ENCODE assay signal across 1 cellular context in the genomic region with DNA sequence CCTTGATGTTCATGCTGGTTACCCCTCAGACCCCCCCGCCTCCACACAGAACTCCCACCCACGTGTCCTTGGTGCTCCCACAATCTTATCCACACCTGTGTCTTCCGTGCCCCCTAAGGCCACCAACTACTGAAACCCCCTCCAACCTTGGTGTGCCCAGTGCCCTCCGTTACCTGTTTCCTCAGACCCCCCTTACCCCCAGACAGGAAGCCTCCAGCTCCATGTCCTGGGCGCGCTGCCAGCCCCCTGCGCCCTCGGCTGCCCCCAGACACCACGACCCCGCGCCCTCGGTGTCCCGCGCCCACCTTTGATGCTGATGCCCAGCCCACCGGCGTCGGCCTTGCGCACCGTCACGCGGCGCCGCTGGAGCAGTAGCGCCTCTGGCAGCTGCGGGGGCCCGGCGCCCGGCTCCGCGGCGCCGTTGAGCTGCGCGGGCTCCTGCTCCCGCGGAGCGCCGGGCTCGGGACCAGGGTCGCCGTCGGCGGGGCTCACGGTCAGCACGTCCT.
TF ChIP-seq lines count a peak whose summit lies in the region.

No MANE protein-coding gene starts in this region.

TF ChIP-seq in HepG2, 621 proteins besides CTCF, POLR2A, EP300 and RAD21 (continued from another document and continues in another):
- no peak for TF ChIP-seq CREBL2 (CRISPR knock-in tag; IDR thresholded peaks at IDR 0.05; ENCODE audit: borderline replicate concordance)
- TF ChIP-seq, protein P1, sequence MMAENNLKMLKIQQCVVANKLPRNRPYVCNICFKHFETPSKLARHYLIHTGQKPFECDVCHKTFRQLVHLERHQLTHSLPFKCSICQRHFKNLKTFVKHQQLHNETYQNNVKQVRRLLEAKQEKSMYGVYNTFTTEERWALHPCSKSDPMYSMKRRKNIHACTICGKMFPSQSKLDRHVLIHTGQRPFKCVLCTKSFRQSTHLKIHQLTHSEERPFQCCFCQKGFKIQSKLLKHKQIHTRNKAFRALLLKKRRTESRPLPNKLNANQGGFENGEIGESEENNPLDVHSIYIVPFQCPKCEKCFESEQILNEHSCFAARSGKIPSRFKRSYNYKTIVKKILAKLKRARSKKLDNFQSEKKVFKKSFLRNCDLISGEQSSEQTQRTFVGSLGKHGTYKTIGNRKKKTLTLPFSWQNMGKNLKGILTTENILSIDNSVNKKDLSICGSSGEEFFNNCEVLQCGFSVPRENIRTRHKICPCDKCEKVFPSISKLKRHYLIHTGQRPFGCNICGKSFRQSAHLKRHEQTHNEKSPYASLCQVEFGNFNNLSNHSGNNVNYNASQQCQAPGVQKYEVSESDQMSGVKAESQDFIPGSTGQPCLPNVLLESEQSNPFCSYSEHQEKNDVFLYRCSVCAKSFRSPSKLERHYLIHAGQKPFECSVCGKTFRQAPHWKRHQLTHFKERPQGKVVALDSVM (CRISPR knock-in tag; IDR thresholded peaks at IDR 0.05): no peak
- TF ChIP-seq PRPF4 (IDR thresholded peaks at IDR 0.05; ENCODE audit: low read depth, low read length, poor library complexity, severe bottlenecking): no peak
- no peak; the same call in 1 of the 2 replicates for TF ChIP-seq MEIS1 (CRISPR knock-in tag; IDR thresholded peaks at IDR 0.05; ENCODE audit: borderline replicate concordance)
- no peak for TF ChIP-seq ZNF878 (CRISPR knock-in tag; IDR thresholded peaks at IDR 0.05)
- TF ChIP-seq ZNF703 (CRISPR knock-in tag; IDR thresholded peaks at IDR 0.05; ENCODE audit: borderline replicate concordance): no peak
- 0 out of 2 replicates have a peak, but pooled peaks have one; percentile 27 for TF ChIP-seq NCOR1 (IDR thresholded peaks at IDR 0.05; ENCODE audit: borderline replicate concordance, low read length)
- TF ChIP-seq GZF1 (CRISPR knock-in tag; IDR thresholded peaks at IDR 0.05): no peak
- no peak for TF ChIP-seq NR2F2 (IDR thresholded peaks at IDR 0.05; ENCODE audit: borderline replicate concordance, low read depth)
- TF ChIP-seq ZBTB7B (CRISPR knock-in tag; IDR thresholded peaks at IDR 0.05): peak; percentile 27; the same call in 1 of the 2 replicates
- no peak for TF ChIP-seq CBX2 (IDR thresholded peaks at IDR 0.05; ENCODE audit: low read depth, low read length)
- no peak for TF ChIP-seq CBX2 (CRISPR knock-in tag; IDR thresholded peaks at IDR 0.05; ENCODE audit: low read depth)
- no peak for TF ChIP-seq ZNF441 (CRISPR knock-in tag; IDR thresholded peaks at IDR 0.05; ENCODE audit: borderline replicate concordance)
- TF ChIP-seq AGO1 (IDR thresholded peaks at IDR 0.05; ENCODE audit: low read depth, low read length, poor library complexity, severe bottlenecking): no peak
- TF ChIP-seq ZSCAN20 (CRISPR knock-in tag; IDR thresholded peaks at IDR 0.05; ENCODE audit: borderline replicate concordance): no peak
- TF ChIP-seq TRIM24 (CRISPR knock-in tag; IDR thresholded peaks at IDR 0.05): no peak
- TF ChIP-seq ZNF567 (CRISPR knock-in tag; IDR thresholded peaks at IDR 0.05; ENCODE audit: borderline replicate concordance): no peak
- TF ChIP-seq ZNF264 (CRISPR knock-in tag; IDR thresholded peaks at IDR 0.05): no peak
- TF ChIP-seq PPARG (CRISPR knock-in tag; conservative IDR thresholded peaks at IDR 0.05): no peak
- TF ChIP-seq, protein P2, sequence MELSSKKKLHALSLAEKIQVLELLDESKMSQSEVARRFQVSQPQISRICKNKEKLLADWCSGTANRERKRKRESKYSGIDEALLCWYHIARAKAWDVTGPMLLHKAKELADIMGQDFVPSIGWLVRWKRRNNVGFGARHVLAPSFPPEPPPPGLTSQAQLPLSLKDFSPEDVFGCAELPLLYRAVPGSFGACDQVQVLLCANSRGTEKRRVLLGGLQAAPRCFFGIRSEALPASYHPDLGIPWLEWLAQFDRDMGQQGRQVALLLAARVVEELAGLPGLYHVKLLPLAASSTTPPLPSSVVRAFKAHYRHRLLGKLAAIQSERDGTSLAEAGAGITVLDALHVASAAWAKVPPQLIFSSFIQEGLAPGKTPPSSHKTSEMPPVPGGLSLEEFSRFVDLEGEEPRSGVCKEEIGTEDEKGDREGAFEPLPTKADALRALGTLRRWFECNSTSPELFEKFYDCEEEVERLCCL (CRISPR knock-in tag; IDR thresholded peaks at IDR 0.05; ENCODE audit: borderline replicate concordance): no peak
- TF ChIP-seq, protein P3, sequence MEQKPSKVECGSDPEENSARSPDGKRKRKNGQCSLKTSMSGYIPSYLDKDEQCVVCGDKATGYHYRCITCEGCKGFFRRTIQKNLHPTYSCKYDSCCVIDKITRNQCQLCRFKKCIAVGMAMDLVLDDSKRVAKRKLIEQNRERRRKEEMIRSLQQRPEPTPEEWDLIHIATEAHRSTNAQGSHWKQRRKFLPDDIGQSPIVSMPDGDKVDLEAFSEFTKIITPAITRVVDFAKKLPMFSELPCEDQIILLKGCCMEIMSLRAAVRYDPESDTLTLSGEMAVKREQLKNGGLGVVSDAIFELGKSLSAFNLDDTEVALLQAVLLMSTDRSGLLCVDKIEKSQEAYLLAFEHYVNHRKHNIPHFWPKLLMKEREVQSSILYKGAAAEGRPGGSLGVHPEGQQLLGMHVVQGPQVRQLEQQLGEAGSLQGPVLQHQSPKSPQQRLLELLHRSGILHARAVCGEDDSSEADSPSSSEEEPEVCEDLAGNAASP (CRISPR knock-in tag; IDR thresholded peaks at IDR 0.05; ENCODE audit: borderline replicate concordance): no peak
- no peak for TF ChIP-seq ZNF24 (IDR thresholded peaks at IDR 0.05)
- no peak for TF ChIP-seq RARA (CRISPR knock-in tag; IDR thresholded peaks at IDR 0.05)
- TF ChIP-seq CEBPB (IDR thresholded peaks at IDR 0.05; ENCODE audit: borderline replicate concordance, low read depth, low read length): no peak
- no peak for TF ChIP-seq PHF5A (CRISPR knock-in tag; IDR thresholded peaks at IDR 0.05; ENCODE audit: low read depth, unreplicated experiment)
- no peak for TF ChIP-seq TFAP4 (IDR thresholded peaks at IDR 0.05; ENCODE audit: borderline replicate concordance, low read depth)
- TF ChIP-seq, protein P4, sequence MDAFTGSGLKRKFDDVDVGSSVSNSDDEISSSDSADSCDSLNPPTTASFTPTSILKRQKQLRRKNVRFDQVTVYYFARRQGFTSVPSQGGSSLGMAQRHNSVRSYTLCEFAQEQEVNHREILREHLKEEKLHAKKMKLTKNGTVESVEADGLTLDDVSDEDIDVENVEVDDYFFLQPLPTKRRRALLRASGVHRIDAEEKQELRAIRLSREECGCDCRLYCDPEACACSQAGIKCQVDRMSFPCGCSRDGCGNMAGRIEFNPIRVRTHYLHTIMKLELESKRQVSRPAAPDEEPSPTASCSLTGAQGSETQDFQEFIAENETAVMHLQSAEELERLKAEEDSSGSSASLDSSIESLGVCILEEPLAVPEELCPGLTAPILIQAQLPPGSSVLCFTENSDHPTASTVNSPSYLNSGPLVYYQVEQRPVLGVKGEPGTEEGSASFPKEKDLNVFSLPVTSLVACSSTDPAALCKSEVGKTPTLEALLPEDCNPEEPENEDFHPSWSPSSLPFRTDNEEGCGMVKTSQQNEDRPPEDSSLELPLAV (CRISPR knock-in tag; conservative IDR thresholded peaks at IDR 0.05; ENCODE audit: low read depth): no peak
- TF ChIP-seq MAFG (CRISPR knock-in tag; IDR thresholded peaks at IDR 0.05): no peak
- no peak for TF ChIP-seq ZNF337 (CRISPR knock-in tag; IDR thresholded peaks at IDR 0.05; ENCODE audit: borderline replicate concordance, low read depth)
- no peak for TF ChIP-seq ZNF143 (CRISPR knock-in tag; IDR thresholded peaks at IDR 0.05)
- no peak for TF ChIP-seq NFE2L2 (IDR thresholded peaks at IDR 0.05; ENCODE audit: low read length)
- no peak for TF ChIP-seq SMAD9 (CRISPR knock-in tag; IDR thresholded peaks at IDR 0.05)
- TF ChIP-seq MEF2D (CRISPR knock-in tag; IDR thresholded peaks at IDR 0.05): 0 out of 2 replicates have a peak, but pooled peaks have one; percentile 16
- no peak for TF ChIP-seq XRCC5 (optimal IDR thresholded peaks at IDR 0.05; ENCODE audit: low read length)
- TF ChIP-seq ZNF556 (CRISPR knock-in tag; IDR thresholded peaks at IDR 0.05; ENCODE audit: borderline replicate concordance): no peak
- peak; percentile 66 for TF ChIP-seq HNRNPLL (IDR thresholded peaks at IDR 0.05; ENCODE audit: low read depth, low read length, poor library complexity, severe bottlenecking)
- no peak for TF ChIP-seq ZNF205 (CRISPR knock-in tag; IDR thresholded peaks at IDR 0.05)
- TF ChIP-seq ZNF629 (CRISPR knock-in tag; conservative IDR thresholded peaks at IDR 0.05): no peak
- no peak for TF ChIP-seq ZSCAN25 (CRISPR knock-in tag; IDR thresholded peaks at IDR 0.05)
- no peak for TF ChIP-seq ZKSCAN5 (CRISPR knock-in tag; IDR thresholded peaks at IDR 0.05)
- TF ChIP-seq HOXA3 (CRISPR knock-in tag; IDR thresholded peaks at IDR 0.05): no peak
- TF ChIP-seq PBX3 (CRISPR knock-in tag; IDR thresholded peaks at IDR 0.05; ENCODE audit: borderline replicate concordance): no peak
- TF ChIP-seq MED1 (CRISPR knock-in tag; IDR thresholded peaks at IDR 0.05): no peak
- no peak for TF ChIP-seq ZNF207 (IDR thresholded peaks at IDR 0.05; ENCODE audit: borderline replicate concordance)
- TF ChIP-seq SMC3 (IDR thresholded peaks at IDR 0.05; ENCODE audit: low read length): no peak
- no peak; the same call in 1 of the 2 replicates for TF ChIP-seq SALL1 (CRISPR knock-in tag; IDR thresholded peaks at IDR 0.05)
- no peak for TF ChIP-seq ZNF691 (CRISPR knock-in tag; IDR thresholded peaks at IDR 0.05; ENCODE audit: borderline replicate concordance, low read depth)
- no peak for TF ChIP-seq TRAFD1 (CRISPR knock-in tag; IDR thresholded peaks at IDR 0.05; ENCODE audit: borderline replicate concordance)
- no peak for TF ChIP-seq ZBTB46 (CRISPR knock-in tag; IDR thresholded peaks at IDR 0.05; ENCODE audit: borderline replicate concordance)
- no peak; the same call in 1 of the 2 replicates for TF ChIP-seq CHD2 (IDR thresholded peaks at IDR 0.05; ENCODE audit: low read depth, low read length)
- no peak; the same call in 1 of the 2 replicates for TF ChIP-seq TMF1 (CRISPR knock-in tag; IDR thresholded peaks at IDR 0.05; ENCODE audit: low read depth)
- TF ChIP-seq ZNF563 (CRISPR knock-in tag; IDR thresholded peaks at IDR 0.05): no peak; the same call in 1 of the 2 replicates
- no peak for TF ChIP-seq NFYC (CRISPR knock-in tag; IDR thresholded peaks at IDR 0.05)
- no peak for TF ChIP-seq TGIF2 (CRISPR knock-in tag; IDR thresholded peaks at IDR 0.05)
- peak; percentile 48; the same call in 1 of the 2 replicates for TF ChIP-seq HINFP (CRISPR knock-in tag; IDR thresholded peaks at IDR 0.05; ENCODE audit: low read depth)
- TF ChIP-seq ZNF883 (CRISPR knock-in tag; IDR thresholded peaks at IDR 0.05; ENCODE audit: not compliant biosample characterization): no peak
- no peak for TF ChIP-seq CBX1 (IDR thresholded peaks at IDR 0.05; ENCODE audit: low read depth)
